Comparison of ENCODE assay signal across 8 cellular contexts in genomic region chr19:5031231-5032100, GRCh38.
DNase-seq lines count a peak whose midpoint lies in the region; TF ChIP-seq lines count a peak whose summit lies in the region.

No MANE protein-coding gene starts in this region.

- peaks cover 3% of the 10 kb centered on the region for H3K36me3 Mint-ChIP-seq in activated naive CD4-positive, alpha-beta T cell treated with anti-CD3 and anti-CD28 coated beads for 36 hours (ENCODE audit: low read depth)
- H3K36me3 Mint-ChIP-seq in glutamatergic neuron (ENCODE audit: unreplicated experiment), result no peaks in the 10 kb centered on the region
- no peaks in the 10 kb centered on the region for H3K36me3 Mint-ChIP-seq in type B pancreatic cell

- intact Hi-C loops in activated naive CD4-positive, alpha-beta T cell treated with anti-CD3 and anti-CD28 coated beads for 36 hours (cut with micrococcal nuclease), result loop anchor here (1.0 to 2.0 kb wide), 4 partner anchors 115 to 222 kb away; no protein-coding TSS in a partner anchor

- H3K27me3 Mint-ChIP-seq in activated naive CD4-positive, alpha-beta T cell treated with anti-CD3 and anti-CD28 coated beads for 36 hours (ENCODE audit: low read depth), result no peaks in the 10 kb centered on the region
- H3K27me3 Mint-ChIP-seq in glutamatergic neuron (ENCODE audit: unreplicated experiment) (peaks cover 11% of the 10 kb centered on the region), type B pancreatic cell (no peaks in the 10 kb centered on the region)

- no peak overlapping the region for H3K4me3 Mint-ChIP-seq in activated naive CD4-positive, alpha-beta T cell treated with anti-CD3 and anti-CD28 coated beads for 36 hours
- H3K4me3 Mint-ChIP-seq in glutamatergic neuron (ENCODE audit: unreplicated experiment) (no peak overlapping the region), type B pancreatic cell (no peak overlapping the region)

- CTCF ChIA-PET in activated naive CD4-positive, alpha-beta T cell treated with anti-CD3 and anti-CD28 coated beads for 36 hours (lab: Charles Lee), result interaction anchor here (0.6 to 5.5 kb wide), 17 partner anchors 10 to 231 kb away, joined by 3 to 46 read pairs (median 5); partner anchors contain the start of gene KDM4B

- H3K4me3 ChIP-seq in LNCaP clone FGC (ENCODE audit: low read depth, low read length), result no peak overlapping the region

- DNase-seq in NCI-H82 (lab: John Stamatoyannopoulos, UW) (peak; percentile 78), NCI-H82 treated with DMSO at 0.1 percent for 48 hours (lab: John Stamatoyannopoulos, UW; ENCODE audit: unreplicated experiment) (no peak), LNCaP clone FGC (ENCODE audit: low read depth) (no peak), SKM-1 (lab: John Stamatoyannopoulos, UW; ENCODE audit: unreplicated experiment) (peak; percentile 65), glutamatergic neuron (peak; percentile 95), pons (ENCODE audit: low spot score) (peak; percentile 63), type B pancreatic cell (ENCODE audit: extremely low spot score, unreplicated experiment) (peak; percentile 92)
- DNase-seq in activated naive CD4-positive, alpha-beta T cell treated with anti-CD3 and anti-CD28 coated beads for 36 hours, result peak; percentile 89

- TF ChIP-seq CTCF in LNCaP clone FGC (IDR thresholded peaks at IDR 0.05; ENCODE audit: control insufficient read depth, extremely low read depth, insufficient read depth) (peak; percentile 99), glutamatergic neuron (IDR thresholded peaks at IDR 0.05; ENCODE audit: partially characterized antibody, unreplicated experiment) (peak; percentile 91), type B pancreatic cell (conservative IDR thresholded peaks at IDR 0.05) (peak; percentile 98)

- no peak overlapping the region for H3K27ac Mint-ChIP-seq in activated naive CD4-positive, alpha-beta T cell treated with anti-CD3 and anti-CD28 coated beads for 36 hours
- H3K27ac Mint-ChIP-seq in glutamatergic neuron (ENCODE audit: unreplicated experiment), result peak overlapping the region; percentile 81
- no peak overlapping the region for H3K27ac Mint-ChIP-seq in type B pancreatic cell

- peaks cover 2% of the 10 kb centered on the region for H3K4me1 Mint-ChIP-seq in activated naive CD4-positive, alpha-beta T cell treated with anti-CD3 and anti-CD28 coated beads for 36 hours (ENCODE audit: low read depth)
- H3K4me1 Mint-ChIP-seq in glutamatergic neuron (ENCODE audit: low read depth, unreplicated experiment) (peaks cover 31% of the 10 kb centered on the region), type B pancreatic cell (ENCODE audit: unreplicated experiment) (peaks cover 10% of the 10 kb centered on the region)

- H3K9me3 Mint-ChIP-seq in activated naive CD4-positive, alpha-beta T cell treated with anti-CD3 and anti-CD28 coated beads for 36 hours, result no peaks in the 10 kb centered on the region
- H3K9me3 Mint-ChIP-seq in glutamatergic neuron (ENCODE audit: unreplicated experiment) (peaks cover 28% of the 10 kb centered on the region), type B pancreatic cell (no peaks in the 10 kb centered on the region)

Comparison
In these comparisons a context has a peak if more than half of its experiments do, and no peak if none do; other contexts are left out.
1. DNase-seq: peak in NCI-H82 (single experiment), SKM-1 (single experiment), activated naive CD4-positive, alpha-beta T cell treated with anti-CD3 and anti-CD28 coated beads for 36 hours (single experiment), glutamatergic neuron (single experiment), pons (single experiment) and type B pancreatic cell (single experiment); none in NCI-H82 treated with DMSO at 0.1 percent for 48 hours (single experiment) and LNCaP clone FGC (single experiment).
2. Peak in every context shown above with its lines, with median percentiles within 50 percentile points of each other: CTCF ChIP-seq.